ENCODE assay signal across 11 cellular contexts in the genomic region with DNA sequence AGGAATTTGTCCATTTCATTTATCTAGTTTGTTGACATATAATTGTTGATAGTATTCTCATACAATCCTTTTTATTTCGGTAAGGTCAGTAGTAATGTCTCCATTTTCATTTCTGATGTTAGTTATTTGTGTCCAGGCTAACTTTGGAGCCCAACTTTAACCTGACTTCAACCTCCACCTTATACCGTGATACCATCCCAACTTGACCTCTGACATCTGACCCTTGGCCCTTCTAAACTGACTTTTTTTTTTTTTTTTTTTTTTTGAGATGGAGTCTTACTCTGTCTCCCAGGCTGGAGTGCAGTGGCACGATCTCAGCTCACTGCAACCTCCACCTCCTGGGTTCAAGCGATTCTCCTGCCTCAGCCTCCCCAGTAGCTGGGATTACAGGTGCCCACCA. TPM values are rescaled to one million over a fixed set of nuclear protein-coding genes. Genes with fewer than 3 reads are reported as not detected.
"Had no signal": no experiment of that assay in that cellular context is flagged by ENCODE, and none has a peak within 500 bp of the region (broad histone marks: within the 10 kb centered on the region; RNA-seq: fewer than 3 reads in every experiment).

No MANE protein-coding gene starts in this region.

RNA-seq across cellular contexts. Expression of a gene that starts 54.3 kb away (rescaled TPM):
- total RNA-seq: activated CD4-positive, alpha-beta memory T cell treated with anti-CD3 and anti-CD28 coated beads, Interleukin-2, amount 10 ng/mL, durations not matched to agents 7 days and 5 days; activated CD4-positive, alpha-beta T cell treated with anti-CD3 and anti-CD28 coated beads, Interleukin-2, amount 10 ng/mL, durations not matched to agents 7 days and 5 days; activated naive CD4-positive, alpha-beta T cell treated with anti-CD3 and anti-CD28 coated beads, Interleukin-2, amount 50 U/mL, for 72 hours; activated naive CD8-positive, alpha-beta T cell treated with anti-CD3 and anti-CD28 coated beads, Interleukin-2, amount 10 ng/mL, durations not matched to agents 7 days and 5 days; activated T-cell treated with anti-CD3 and anti-CD28 coated beads, Interleukin-2, amount 50 U/mL, for 72 hours; ascending aorta; dermis microvascular lymphatic vessel endothelial cell; endothelial cell of umbilical vein; fibroblast of lung; glomerular endothelial cell; T-helper 2 cell treated with Interferon-gamma antibody and Interleukin-4, amounts not matched to agents 100 ng/mL and 5 ng/mL, for 36 hours had no signal
- polyA plus RNA-seq: endothelial cell of umbilical vein had no signal
